Comparison of ENCODE assay signal across 8 cellular contexts in the genomic region with DNA sequence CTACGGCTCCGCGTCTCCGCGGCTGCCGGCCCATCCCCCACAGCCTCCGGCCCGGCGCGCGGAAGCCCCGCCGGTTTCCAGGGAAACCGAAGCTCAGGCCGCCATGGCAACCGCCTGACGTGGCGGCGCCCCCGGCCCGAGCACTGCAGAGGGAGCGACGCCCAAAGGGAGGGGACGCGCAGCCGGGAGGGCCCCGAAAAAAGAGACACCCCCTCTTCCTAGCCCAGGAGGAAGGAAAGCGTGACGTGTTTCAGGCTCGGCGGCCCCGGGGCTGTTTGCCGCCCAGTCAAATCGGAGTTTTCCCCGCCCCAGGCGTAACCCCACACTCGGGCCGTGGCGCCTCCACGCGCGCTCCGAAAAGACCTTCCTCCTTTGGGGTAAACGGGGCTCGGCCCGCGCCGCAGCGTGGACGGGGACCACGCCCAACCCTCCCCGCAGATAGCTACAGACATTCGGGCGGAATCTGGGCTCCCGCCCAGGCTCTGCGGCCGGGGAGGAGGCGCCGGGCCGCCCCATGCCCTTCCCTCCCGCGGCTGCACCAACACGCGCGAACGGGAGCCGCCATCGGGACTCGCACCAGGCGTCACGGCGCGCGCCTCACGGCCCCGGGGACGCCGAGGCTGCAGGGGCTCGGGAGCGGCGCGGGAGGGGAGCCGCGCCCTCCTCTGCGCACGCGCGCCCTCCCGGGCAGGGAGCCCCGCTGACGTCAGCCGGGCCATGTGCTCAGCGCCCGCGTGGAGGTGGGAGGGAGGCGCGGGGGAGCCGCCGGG. TPM values are rescaled to one million over a fixed set of nuclear protein-coding genes. Genes with fewer than 3 reads are reported as not detected.
DNase-seq lines count a peak whose midpoint lies in the region; ATAC-seq and TF ChIP-seq lines count a peak whose summit lies in the region.

No MANE protein-coding gene starts in this region.

- peaks cover 53% of the 10 kb centered on the region for H3K4me1 ChIP-seq in mammary epithelial cell (ENCODE audit: insufficient read depth, low read length)
- peaks cover 38% of the 10 kb centered on the region for H3K4me1 ChIP-seq in smooth muscle cell (ENCODE audit: low read depth)

- H3K27me3 ChIP-seq in mammary epithelial cell (ENCODE audit: insufficient read depth, low read length) (no peaks in the 10 kb centered on the region), smooth muscle cell (ENCODE audit: low read depth) (no peaks in the 10 kb centered on the region)

- BruUV-seq in mammary epithelial cell (replicated peaks; lab: Mats Ljungman, UMichigan) = no TSS peak

- H3K36me3 Mint-ChIP-seq in immature natural killer cell = peaks cover 0 to 5% (median 1%) of the 10 kb centered on the region in 3 donors

- TF ChIP-seq CTCF in WI38 (IDR thresholded peaks at IDR 0.05; ENCODE audit: low read depth, low read length) (no peak), mammary epithelial cell (conservative IDR thresholded peaks at IDR 0.05 in 1 of 2, IDR thresholded peaks at IDR 0.05 in 1 of 2; ENCODE audit: extremely low read depth in 1 of 2, insufficient read depth in 1 of 2, low read depth in 1 of 2, low read length in 2 of 2) (no peak), smooth muscle cell (IDR thresholded peaks at IDR 0.05; ENCODE audit: borderline replicate concordance, insufficient read depth, poor library complexity, severe bottlenecking) (no peak)

- dilution Hi-C loops in mammary epithelial cell (cut with HindIII; ENCODE audit: low sequenced_read_pairs) = no loop called here

- H3K9ac ChIP-seq in mammary epithelial cell (ENCODE audit: insufficient read depth, low read length) = peak overlapping the region; percentile 82
- peak overlapping the region; percentile 100 for H3K9ac ChIP-seq in smooth muscle cell (ENCODE audit: low read depth)

- 1% methylated on average over 53 of the region's 99 CpGs for WGBS in mammary epithelial cell (ENCODE audit: low coverage, missing lambda C conversion rate)
- WGBS in smooth muscle cell (ENCODE audit: low lambda C conversion rate) = under 1% methylated on average over 69 of the region's 99 CpGs

- H4K20me1 ChIP-seq in mammary epithelial cell (ENCODE audit: insufficient read depth, low read length) (no peaks in the 10 kb centered on the region), smooth muscle cell (ENCODE audit: low read depth) (peaks cover 62% of the 10 kb centered on the region)

- CTCF ChIA-PET in mammary epithelial cell (lab: Charles Lee; ENCODE audit: low non-redundant PET) = interaction anchor here (0.6 to 0.9 kb wide), 3 partner anchors 11 to 23 kb away, joined by 3 to 4 read pairs (median 3); no protein-coding TSS in a partner anchor

- peaks cover 48% of the 10 kb centered on the region for H3F3A ChIP-seq in smooth muscle cell (ENCODE audit: low read depth)

- H3K4me3 Mint-ChIP-seq in immature natural killer cell = peak overlapping the region; percentile 82 to 90 (median 88)

- H3K27ac Mint-ChIP-seq in immature natural killer cell = peak overlapping the region; percentile 78 to 96 (median 92)

- H3K36me3 ChIP-seq in mammary epithelial cell (ENCODE audit: insufficient read depth, low read length) (no peaks in the 10 kb centered on the region), smooth muscle cell (ENCODE audit: low read depth) (no peaks in the 10 kb centered on the region)

- H3K4me2 ChIP-seq in mammary epithelial cell (ENCODE audit: insufficient read depth, low read depth, low read length) (peak overlapping the region; percentile 97), smooth muscle cell (peak overlapping the region; percentile 100)

- peak overlapping the region; percentile 37 for H2AFZ ChIP-seq in mammary epithelial cell (ENCODE audit: low read depth, low read length)
- no peak overlapping the region for H2AFZ ChIP-seq in smooth muscle cell (ENCODE audit: low read depth)

- H3K4me1 Mint-ChIP-seq in immature natural killer cell = peaks cover 33 to 41% of the 10 kb centered on the region in 2 donors

- intact Hi-C loops in mammary epithelial cell (cut with micrococcal nuclease) = loop anchor here (2.0 kb wide), 1 partner anchor 13 kb away; no protein-coding TSS in a partner anchor

- peak; percentile 31 for ATAC-seq in HG02943 (IDR thresholded peaks at IDR 0.05; ENCODE audit: low read depth, unreplicated experiment)

- peaks cover 64% of the 10 kb centered on the region for H3K79me2 ChIP-seq in mammary epithelial cell (ENCODE audit: insufficient read depth, low read length)
- H3K79me2 ChIP-seq in smooth muscle cell (ENCODE audit: low read depth) = peaks cover 66% of the 10 kb centered on the region

- H3K9me3 Mint-ChIP-seq in immature natural killer cell = no peaks in the 10 kb centered on the region

- DNase-seq in SIG-M5 treated with dmso at 0.1 percent for 504 hours (lab: John Stamatoyannopoulos, UW; ENCODE audit: unreplicated experiment) (peak; percentile 78), SIG-M5 (lab: John Stamatoyannopoulos, UW) (no peak), NCI-H2107 treated with DMSO at 0.1 percent for 48 hours (lab: John Stamatoyannopoulos, UW; ENCODE audit: unreplicated experiment) (peak; percentile 16), mammary epithelial cell (peak; percentile 82), immature natural killer cell (peak; percentile 88 to 91 (median 91)), smooth muscle cell (lab: John Stamatoyannopoulos, UW; ENCODE audit: unreplicated experiment) (peak; percentile 88)

- H3K27me3 Mint-ChIP-seq in immature natural killer cell (ENCODE audit: low read depth in 3 of 3) = peaks cover 23 to 29% (median 28%) of the 10 kb centered on the region in 3 donors

- H3K4me3 ChIP-seq in WI38 (ENCODE audit: low read depth, low read length) (peak overlapping the region; percentile 63), mammary epithelial cell (replicated peaks in 1 of 3; ENCODE audit: insufficient read depth in 1 of 3, low read depth in 2 of 3, low read length in 3 of 3) (peak overlapping the region; percentile 42 to 64 (median 56)), smooth muscle cell (peak overlapping the region; percentile 84)

- in situ Hi-C loops in mammary epithelial cell (cut with MboI; ENCODE audit: low sequenced_read_pairs in 2 of 2) = no loop called here

- H3K9me3 ChIP-seq in mammary epithelial cell (replicated peaks; ENCODE audit: insufficient read depth, low read length) (no peaks in the 10 kb centered on the region), smooth muscle cell (replicated peaks; ENCODE audit: low read depth) (no peaks in the 10 kb centered on the region)

- H3K27ac ChIP-seq in mammary epithelial cell (ENCODE audit: insufficient read depth, low read depth, low read length) (peak overlapping the region; percentile 94), smooth muscle cell (ENCODE audit: low read depth) (peak overlapping the region; percentile 100)

RNA-seq across cellular contexts. Expression of a gene that starts 7.5 kb away (rescaled TPM):
- total RNA-seq in mammary epithelial cell (10 to 100 TPM in 1 of 2 donors, 1 to 10 TPM in 1; 5.5 to 32.3 TPM), smooth muscle cell (7.5 and 12.8 TPM in 2 replicates)
- polyA plus RNA-seq in mammary epithelial cell (4.1 TPM), immature natural killer cell (1 to 10 TPM in 1 of 3 donors, under 1 TPM in 2; 0.10 to 1.1 (median 0.64) TPM), smooth muscle cell (5.7 and 9.0 TPM in 2 replicates)
- 7.8 TPM for polyA minus RNA-seq in mammary epithelial cell

RNA-seq across cellular contexts. Expression of a gene that starts 56.1 kb away (rescaled TPM):
- total RNA-seq in mammary epithelial cell (10 to 100 TPM; 28.2 to 32.5 TPM), smooth muscle cell (10.4 and 20.8 TPM in 2 replicates)
- polyA plus RNA-seq in mammary epithelial cell (24.4 TPM), immature natural killer cell (1 to 10 TPM; 1.6 to 8.9 (median 3.3) TPM), smooth muscle cell (26.9 and 33.2 TPM in 2 replicates)
- 30.1 TPM for polyA minus RNA-seq in mammary epithelial cell

RNA-seq across cellular contexts. Expression of a gene that starts 57.1 kb away (rescaled TPM):
- total RNA-seq in mammary epithelial cell = 10 to 100 TPM; 51.0 to 51.5 TPM
- 15.9 TPM for polyA plus RNA-seq in mammary epithelial cell
- polyA minus RNA-seq in mammary epithelial cell = 23.9 TPM
- polyA plus RNA-seq in immature natural killer cell = 10 to 100 TPM in 1 of 3 donors, 1 to 10 TPM in 2; 8.0 to 17.1 (median 9.5) TPM
- 22.1 and 39.5 TPM in 2 replicates for total RNA-seq in smooth muscle cell
- polyA plus RNA-seq in smooth muscle cell = 17.6 and 23.7 TPM in 2 replicates
